Comparison of ENCODE assay signal across 13 cellular contexts in genomic region chr7:106050743-106051110, GRCh38.
DNase-seq lines count a peak whose midpoint lies in the region; ATAC-seq and TF ChIP-seq lines count a peak whose summit lies in the region.
"Had no signal": no experiment of that assay in that cellular context is flagged by ENCODE, and none has a peak within 500 bp of the region (broad histone marks: within the 10 kb centered on the region; RNA-seq: fewer than 3 reads in every experiment).

No MANE protein-coding gene starts in this region.

- H3K4me3 ChIP-seq in breast epithelium (no peak overlapping the region), mesenchymal stem cell (ENCODE audit: insufficient read depth in 1 of 2, low read depth in 1 of 2, low read length in 2 of 2) (peak overlapping the region in 1 of 2 experiments; percentile 50), transverse colon (no peak overlapping the region)
- H3K4me3 ChIP-seq: colonic mucosa, Peyer's patch, tibial nerve had no signal

- in situ Hi-C loops in transverse colon (cut with MboI; ENCODE audit: low pct_ligation_motif_present in 1 of 4, low pct_unique_long_range_greater_than_20kb in 1 of 4, low sequenced_read_pairs in 3 of 4): loop anchor here in 1 of 4 donors (5.0 kb wide), 1 partner anchor 102 kb away; no protein-coding TSS in a partner anchor

- WGBS in mesenchymal stem cell: 56% methylated on average over 5 of the region's 5 CpGs
- 40 to 68% methylated on average over 1 to 5 of the region's 5 CpGs for WGBS in transverse colon (ENCODE audit: low coverage in 1 of 2), 2 donors

- CTCF ChIA-PET in MCF 10A (lab: Yijun Ruan, JAX): interaction anchor here (0.5 to 4.2 kb wide), 12 partner anchors 8 to 412 kb away, joined by 3 to 33 read pairs (median 4); no protein-coding TSS in a partner anchor

- H4K8ac ChIP-seq in mesenchymal stem cell (ENCODE audit: low read length): no peak overlapping the region

- H3K23ac ChIP-seq in mesenchymal stem cell (ENCODE audit: low read length in 2 of 2): no peak overlapping the region

- no peak overlapping the region for H3K4ac ChIP-seq in mesenchymal stem cell (ENCODE audit: low read depth in 1 of 2, low read length in 2 of 2)

- H3K4me2 ChIP-seq in mesenchymal stem cell (ENCODE audit: low read length, poor library complexity, severe bottlenecking): no peak overlapping the region

- TF ChIP-seq CTCF in MCF 10A (IDR thresholded peaks at IDR 0.05; ENCODE audit: unreplicated experiment) (no peak), breast epithelium (IDR thresholded peaks at IDR 0.05) (no peak), transverse colon (IDR thresholded peaks at IDR 0.05) (no peak)

- ATAC-seq in GM18868 (IDR thresholded peaks at IDR 0.05; ENCODE audit: unreplicated experiment) (no peak), GM21717 (IDR thresholded peaks at IDR 0.05; ENCODE audit: unreplicated experiment) (no peak)

- DNase-seq in MCF 10A (ENCODE audit: unreplicated experiment) (peak; percentile 56), breast epithelium (ENCODE audit: low spot score in 2 of 2) (no peak), dermis blood vessel endothelial cell (peak; percentile 73), mesenchymal stem cell (peak; percentile 76), transverse colon (no peak), SHP77 treated with DMSO at 0.1 percent for 48 hours (lab: John Stamatoyannopoulos, UW) (no peak)
- DNase-seq: 8988T; activated T-cell treated with anti-CD3 and anti-CD28 coated beads, Interleukin-2, amount 50 U/mL, for 1 hour; colonic mucosa; Peyer's patch had no signal

- H3K79me1 ChIP-seq in mesenchymal stem cell (replicated peaks; ENCODE audit: low read length, poor library complexity, severe bottlenecking): no peaks in the 10 kb centered on the region

- no peaks in the 10 kb centered on the region for H3K9me3 ChIP-seq in breast epithelium
- H3K9me3 ChIP-seq in mesenchymal stem cell (ENCODE audit: control insufficient read depth, low read length): no peaks in the 10 kb centered on the region
- no peaks in the 10 kb centered on the region for H3K9me3 ChIP-seq in transverse colon
- H3K9me3 ChIP-seq: colonic mucosa, Peyer's patch, tibial nerve had no signal

- H3K9me3 Mint-ChIP-seq in MCF 10A (ENCODE audit: unreplicated experiment): no peaks in the 10 kb centered on the region

- no peak overlapping the region for H2BK15ac ChIP-seq in mesenchymal stem cell (ENCODE audit: low read depth, poor library complexity, severe bottlenecking)

- H3K4me3 Mint-ChIP-seq in MCF 10A (ENCODE audit: unreplicated experiment): no peak overlapping the region

- POLR2A ChIA-PET in MCF 10A (lab: Yijun Ruan, JAX): interaction anchor here (0.9 to 1.9 kb wide), 3 partner anchors 14 to 103 kb away, joined by 4 to 9 read pairs (median 5); partner anchors contain the start of gene SYPL1

- peak overlapping the region; percentile 71 for H3K9ac ChIP-seq in mesenchymal stem cell (ENCODE audit: low read length)

- H2BK120ac ChIP-seq in mesenchymal stem cell (ENCODE audit: low read depth, low read length): no peak overlapping the region

- TF ChIP-seq EP300 in transverse colon (IDR thresholded peaks at IDR 0.05; ENCODE audit: low read depth): no peak

- intact Hi-C loops in MCF 10A (cut with micrococcal nuclease) (no loop called here), breast epithelium (cut with DNase I; ENCODE audit: low total_unique reads) (loop anchor here (5.0 kb wide), 1 partner anchor 92 kb away; no protein-coding TSS in a partner anchor), transverse colon (cut with DNase I; ENCODE audit: low total_unique reads) (no loop called here)

- H3K36me3 ChIP-seq in breast epithelium (no peaks in the 10 kb centered on the region), mesenchymal stem cell (ENCODE audit: control insufficient read depth in 1 of 2, insufficient read depth in 2 of 2, low read depth in 1 of 2, low read length in 2 of 2) (no peaks in the 10 kb centered on the region), transverse colon (no peaks in the 10 kb centered on the region)
- H3K36me3 ChIP-seq: colonic mucosa, Peyer's patch, tibial nerve had no signal

- H3K18ac ChIP-seq in mesenchymal stem cell (ENCODE audit: low read depth in 1 of 2, low read length in 2 of 2): peak overlapping the region; percentile 5 to 66

- peak overlapping the region in 1 of 2 donors; percentile 45 for H3K27ac ChIP-seq in breast epithelium
- H3K27ac ChIP-seq in mesenchymal stem cell (ENCODE audit: low read length, poor library complexity, severe bottlenecking): no peak overlapping the region
- peak overlapping the region; percentile 2 to 62 (median 43) for H3K27ac ChIP-seq in transverse colon
- H3K27ac ChIP-seq: colonic mucosa, Peyer's patch had no signal

- H2BK12ac ChIP-seq in mesenchymal stem cell (ENCODE audit: low read length in 2 of 2): peak overlapping the region in 1 of 2 experiments; percentile 64

- TF ChIP-seq POLR2A in breast epithelium (IDR thresholded peaks at IDR 0.05) (no peak), transverse colon (IDR thresholded peaks at IDR 0.05) (no peak)

- H3K14ac ChIP-seq in mesenchymal stem cell (ENCODE audit: low read length in 2 of 2): peak overlapping the region in 1 of 2 experiments; percentile 3

- H3K27me3 Mint-ChIP-seq in MCF 10A (ENCODE audit: insufficient read depth, unreplicated experiment): peaks cover 9% of the 10 kb centered on the region

- no peaks in the 10 kb centered on the region for H3K36me3 Mint-ChIP-seq in MCF 10A (ENCODE audit: insufficient read depth, unreplicated experiment)

- no peak overlapping the region for H3K27ac Mint-ChIP-seq in MCF 10A (ENCODE audit: low read depth, unreplicated experiment)

- peaks cover 16% of the 10 kb centered on the region for H3K4me1 Mint-ChIP-seq in MCF 10A (ENCODE audit: insufficient read depth, unreplicated experiment)

- H2AFZ ChIP-seq in mesenchymal stem cell (ENCODE audit: low read depth, low read length): no peak overlapping the region

- no peak overlapping the region for H2BK5ac ChIP-seq in mesenchymal stem cell (ENCODE audit: low read depth, low read length, poor library complexity, severe bottlenecking)

- H3K4me1 ChIP-seq in breast epithelium (peaks cover 0 to 8% of the 10 kb centered on the region in 2 donors), mesenchymal stem cell (ENCODE audit: control insufficient read depth, insufficient read depth, low read depth, low read length) (peaks cover 7% of the 10 kb centered on the region), transverse colon (peaks cover 0 to 2% (median 0%) of the 10 kb centered on the region in 4 donors)
- H3K4me1 ChIP-seq: colonic mucosa, Peyer's patch had no signal

- H3K27me3 ChIP-seq in breast epithelium (no peaks in the 10 kb centered on the region), mesenchymal stem cell (ENCODE audit: control insufficient read depth in 1 of 2, insufficient read depth in 1 of 2, low read length in 2 of 2) (peaks cover 39 to 40% of the 10 kb centered on the region in 2 experiments), transverse colon (no peaks in the 10 kb centered on the region)
- H3K27me3 ChIP-seq: colonic mucosa, Peyer's patch, tibial nerve had no signal

- H2AK5ac ChIP-seq in mesenchymal stem cell (ENCODE audit: low read length, severe bottlenecking): no peak overlapping the region

- H4K91ac ChIP-seq in mesenchymal stem cell (ENCODE audit: low read length): no peak overlapping the region

- no TSS peak for BruUV-seq in MCF 10A (replicated peaks; lab: Mats Ljungman, UMichigan)

Comparison
In these comparisons a context has a peak if more than half of its experiments do, and no peak if none do; other contexts are left out.
1. DNase-seq: peak in MCF 10A (single experiment), dermis blood vessel endothelial cell (single experiment) and mesenchymal stem cell (single experiment); none in breast epithelium (0 of 2), transverse colon (single experiment) and SHP77 treated with DMSO at 0.1 percent for 48 hours (single experiment).